In genomic region chr18:55585050-55585449, GRCh38 we compare ENCODE assay signal across 1 cellular context.
TF ChIP-seq lines count a peak whose summit lies in the region.

No MANE protein-coding gene starts in this region.

TF ChIP-seq in WTC11, 78 proteins besides CTCF, POLR2A, EP300 and RAD21 (continued from another document):
- TF ChIP-seq, protein P1, sequence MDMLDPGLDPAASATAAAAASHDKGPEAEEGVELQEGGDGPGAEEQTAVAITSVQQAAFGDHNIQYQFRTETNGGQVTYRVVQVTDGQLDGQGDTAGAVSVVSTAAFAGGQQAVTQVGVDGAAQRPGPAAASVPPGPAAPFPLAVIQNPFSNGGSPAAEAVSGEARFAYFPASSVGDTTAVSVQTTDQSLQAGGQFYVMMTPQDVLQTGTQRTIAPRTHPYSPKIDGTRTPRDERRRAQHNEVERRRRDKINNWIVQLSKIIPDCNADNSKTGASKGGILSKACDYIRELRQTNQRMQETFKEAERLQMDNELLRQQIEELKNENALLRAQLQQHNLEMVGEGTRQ (CRISPR knock-in tag; IDR thresholded peaks at IDR 0.05): no peak
- no peak for TF ChIP-seq ZNF138 (CRISPR knock-in tag; conservative IDR thresholded peaks at IDR 0.05)
- no peak for TF ChIP-seq KAT7 (CRISPR knock-in tag; IDR thresholded peaks at IDR 0.05; ENCODE audit: borderline replicate concordance)
- TF ChIP-seq, protein P2, sequence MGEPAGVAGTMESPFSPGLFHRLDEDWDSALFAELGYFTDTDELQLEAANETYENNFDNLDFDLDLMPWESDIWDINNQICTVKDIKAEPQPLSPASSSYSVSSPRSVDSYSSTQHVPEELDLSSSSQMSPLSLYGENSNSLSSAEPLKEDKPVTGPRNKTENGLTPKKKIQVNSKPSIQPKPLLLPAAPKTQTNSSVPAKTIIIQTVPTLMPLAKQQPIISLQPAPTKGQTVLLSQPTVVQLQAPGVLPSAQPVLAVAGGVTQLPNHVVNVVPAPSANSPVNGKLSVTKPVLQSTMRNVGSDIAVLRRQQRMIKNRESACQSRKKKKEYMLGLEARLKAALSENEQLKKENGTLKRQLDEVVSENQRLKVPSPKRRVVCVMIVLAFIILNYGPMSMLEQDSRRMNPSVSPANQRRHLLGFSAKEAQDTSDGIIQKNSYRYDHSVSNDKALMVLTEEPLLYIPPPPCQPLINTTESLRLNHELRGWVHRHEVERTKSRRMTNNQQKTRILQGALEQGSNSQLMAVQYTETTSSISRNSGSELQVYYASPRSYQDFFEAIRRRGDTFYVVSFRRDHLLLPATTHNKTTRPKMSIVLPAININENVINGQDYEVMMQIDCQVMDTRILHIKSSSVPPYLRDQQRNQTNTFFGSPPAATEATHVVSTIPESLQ (CRISPR knock-in tag; IDR thresholded peaks at IDR 0.05): no peak
- TF ChIP-seq, protein P3, sequence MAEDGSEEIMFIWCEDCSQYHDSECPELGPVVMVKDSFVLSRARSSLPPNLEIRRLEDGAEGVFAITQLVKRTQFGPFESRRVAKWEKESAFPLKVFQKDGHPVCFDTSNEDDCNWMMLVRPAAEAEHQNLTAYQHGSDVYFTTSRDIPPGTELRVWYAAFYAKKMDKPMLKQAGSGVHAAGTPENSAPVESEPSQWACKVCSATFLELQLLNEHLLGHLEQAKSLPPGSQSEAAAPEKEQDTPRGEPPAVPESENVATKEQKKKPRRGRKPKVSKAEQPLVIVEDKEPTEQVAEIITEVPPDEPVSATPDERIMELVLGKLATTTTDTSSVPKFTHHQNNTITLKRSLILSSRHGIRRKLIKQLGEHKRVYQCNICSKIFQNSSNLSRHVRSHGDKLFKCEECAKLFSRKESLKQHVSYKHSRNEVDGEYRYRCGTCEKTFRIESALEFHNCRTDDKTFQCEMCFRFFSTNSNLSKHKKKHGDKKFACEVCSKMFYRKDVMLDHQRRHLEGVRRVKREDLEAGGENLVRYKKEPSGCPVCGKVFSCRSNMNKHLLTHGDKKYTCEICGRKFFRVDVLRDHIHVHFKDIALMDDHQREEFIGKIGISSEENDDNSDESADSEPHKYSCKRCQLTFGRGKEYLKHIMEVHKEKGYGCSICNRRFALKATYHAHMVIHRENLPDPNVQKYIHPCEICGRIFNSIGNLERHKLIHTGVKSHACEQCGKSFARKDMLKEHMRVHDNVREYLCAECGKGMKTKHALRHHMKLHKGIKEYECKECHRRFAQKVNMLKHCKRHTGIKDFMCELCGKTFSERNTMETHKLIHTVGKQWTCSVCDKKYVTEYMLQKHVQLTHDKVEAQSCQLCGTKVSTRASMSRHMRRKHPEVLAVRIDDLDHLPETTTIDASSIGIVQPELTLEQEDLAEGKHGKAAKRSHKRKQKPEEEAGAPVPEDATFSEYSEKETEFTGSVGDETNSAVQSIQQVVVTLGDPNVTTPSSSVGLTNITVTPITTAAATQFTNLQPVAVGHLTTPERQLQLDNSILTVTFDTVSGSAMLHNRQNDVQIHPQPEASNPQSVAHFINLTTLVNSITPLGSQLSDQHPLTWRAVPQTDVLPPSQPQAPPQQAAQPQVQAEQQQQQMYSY (CRISPR knock-in tag; IDR thresholded peaks at IDR 0.05): no peak
TF ChIP-seq in WTC11: peak in this region for 0.
